In genomic region chr1:40257688-40258444, GRCh38 we compare ENCODE assay signal across 1 cellular context.
TF ChIP-seq lines count a peak whose summit lies in the region.

ZMPSTE24 (plus strand) TSS chr1:40258236; CDS start chr1:40258272, 36 bp downstream.

TF ChIP-seq in HepG2, 621 proteins besides CTCF, POLR2A, EP300 and RAD21 (continued from another document):
- TF ChIP-seq ZNF7 (CRISPR knock-in tag; IDR thresholded peaks at IDR 0.05) (no peak), SRSF1 (optimal IDR thresholded peaks at IDR 0.05; ENCODE audit: low read depth, low read length) (peak; percentile 41), STAG1 (CRISPR knock-in tag; IDR thresholded peaks at IDR 0.05) (no peak; the same call in 1 of the 2 replicates), FOXO4 (CRISPR knock-in tag; conservative IDR thresholded peaks at IDR 0.05) (no peak), YEATS2 (CRISPR knock-in tag; IDR thresholded peaks at IDR 0.05; ENCODE audit: borderline replicate concordance) (peak; percentile 97)
